In genomic region chr2:114786901-114787300, GRCh38 we compare ENCODE assay signal across 8 cellular contexts.
"Had no signal": no experiment of that assay in that cellular context is flagged by ENCODE, and none has a peak within 500 bp of the region (broad histone marks: within the 10 kb centered on the region; RNA-seq: fewer than 3 reads in every experiment).

No MANE protein-coding gene starts in this region.

- H3K27ac Mint-ChIP-seq: IgD-negative memory B cell had no signal

- ATAC-seq: K562 had no signal

- FAIRE-seq: HTR-8/SVneo, K562 had no signal

- H3K27me3 Mint-ChIP-seq: IgD-negative memory B cell had no signal

- H3K36me3 Mint-ChIP-seq: IgD-negative memory B cell had no signal

- H3K9ac ChIP-seq: KMS-11 had no signal

- H3K4me3 ChIP-seq: K562 had no signal

- H3K27ac ChIP-seq: HL-60, KMS-11 had no signal

- H3K4me3 Mint-ChIP-seq: IgD-negative memory B cell had no signal

- H3K4me2 ChIP-seq: KMS-11 had no signal

- DNase-seq: IMR-90, KBM-7, KG1 had no signal

- H3K4me1 Mint-ChIP-seq: IgD-negative memory B cell had no signal

- H3K9me3 Mint-ChIP-seq: IgD-negative memory B cell had no signal
